9 cellular contexts compared by ENCODE assay signal in the genomic region with DNA sequence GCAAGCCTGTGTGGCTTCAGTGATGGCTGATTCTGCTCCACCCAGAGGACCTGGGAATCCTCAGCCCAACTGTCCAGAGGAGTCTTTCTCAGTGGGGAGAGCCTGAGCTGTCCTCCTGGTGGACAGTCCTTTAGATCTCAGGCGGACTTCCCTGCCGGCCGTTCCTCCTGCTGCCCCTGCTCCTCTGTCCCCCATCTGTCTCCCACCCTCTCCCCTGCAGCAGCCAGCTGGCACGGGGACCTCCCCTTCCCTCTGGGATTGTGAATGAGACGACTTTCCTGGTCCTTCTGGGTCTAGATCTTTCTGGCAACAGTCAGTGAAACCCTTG.
DNase-seq lines count a peak whose midpoint lies in the region; ATAC-seq and TF ChIP-seq lines count a peak whose summit lies in the region.
"Had no signal": no experiment of that assay in that cellular context is flagged by ENCODE, and none has a peak within 500 bp of the region (broad histone marks: within the 10 kb centered on the region; RNA-seq: fewer than 3 reads in every experiment).

No MANE protein-coding gene starts in this region.

- WGBS in right lobe of liver (ENCODE audit: insufficient coverage, low coverage, low lambda C conversion rate, missing lambda C conversion rate) = 78% methylated on average over 3 of the region's 5 CpGs
- 48 to 50% methylated on average over 5 of the region's 5 CpGs for WGBS in thyroid gland, 2 donors

- no peaks in the 10 kb centered on the region for H3K9me3 Mint-ChIP-seq in activated naive CD4-positive, alpha-beta T cell treated with anti-CD3 and anti-CD28 coated beads for 36 hours
- no peaks in the 10 kb centered on the region for H3K9me3 Mint-ChIP-seq in activated naive CD8-positive, alpha-beta T cell (ENCODE audit: low read depth)

- no peaks in the 10 kb centered on the region for H3K9me3 ChIP-seq in right lobe of liver
- no peaks in the 10 kb centered on the region for H3K9me3 ChIP-seq in thyroid gland
- H3K9me3 ChIP-seq: testis had no signal

- H3K4me1 ChIP-seq in right lobe of liver (peaks cover 0 to 48% (median 30%) of the 10 kb centered on the region in 4 donors), thyroid gland (peaks cover 46 to 71% of the 10 kb centered on the region in 2 donors)

- TF ChIP-seq CTCF in right lobe of liver (IDR thresholded peaks at IDR 0.05) (no peak), thyroid gland (IDR thresholded peaks at IDR 0.05) (no peak)

- no peaks in the 10 kb centered on the region for H3K36me3 Mint-ChIP-seq in activated naive CD4-positive, alpha-beta T cell treated with anti-CD3 and anti-CD28 coated beads for 36 hours (ENCODE audit: low read depth)
- H3K36me3 Mint-ChIP-seq in activated naive CD8-positive, alpha-beta T cell = peaks cover 2% of the 10 kb centered on the region

- H3K27me3 Mint-ChIP-seq in activated naive CD4-positive, alpha-beta T cell treated with anti-CD3 and anti-CD28 coated beads for 36 hours (ENCODE audit: low read depth) = no peaks in the 10 kb centered on the region
- no peaks in the 10 kb centered on the region for H3K27me3 Mint-ChIP-seq in activated naive CD8-positive, alpha-beta T cell

- TF ChIP-seq POLR2A in right lobe of liver (IDR thresholded peaks at IDR 0.05) (no peak), thyroid gland (IDR thresholded peaks at IDR 0.05) (no peak)

- H3K4me3 ChIP-seq in right lobe of liver (no peak overlapping the region), thyroid gland (replicated peaks in 1 of 3) (no peak overlapping the region)
- H3K4me3 ChIP-seq: testis had no signal

- H3K27ac Mint-ChIP-seq in activated naive CD4-positive, alpha-beta T cell treated with anti-CD3 and anti-CD28 coated beads for 36 hours = peak overlapping the region; percentile 86
- H3K27ac Mint-ChIP-seq in activated naive CD8-positive, alpha-beta T cell = peak overlapping the region; percentile 90

- peaks cover 51% of the 10 kb centered on the region for H3K4me1 Mint-ChIP-seq in activated naive CD4-positive, alpha-beta T cell treated with anti-CD3 and anti-CD28 coated beads for 36 hours (ENCODE audit: low read depth)
- peaks cover 59% of the 10 kb centered on the region for H3K4me1 Mint-ChIP-seq in activated naive CD8-positive, alpha-beta T cell (ENCODE audit: low read depth)

- no peak for DNase-seq in activated naive CD4-positive, alpha-beta T cell treated with anti-CD3 and anti-CD28 coated beads for 36 hours
- no peak for DNase-seq in activated naive CD4-positive, alpha-beta T cell (lab: John Stamatoyannopoulos, UW)
- no peak for DNase-seq in right lobe of liver
- no peak for DNase-seq in thyroid gland

- H3K36me3 ChIP-seq in right lobe of liver (peaks cover 0 to 4% (median 0%) of the 10 kb centered on the region in 4 donors), thyroid gland (no peaks in the 10 kb centered on the region)

- H3K27ac ChIP-seq in right lobe of liver (peak overlapping the region; percentile 57 to 74 (median 67)), thyroid gland (peak overlapping the region in 2 of 3 donors; percentile 82 to 85)

- CTCF ChIA-PET in activated naive CD4-positive, alpha-beta T cell treated with anti-CD3 and anti-CD28 coated beads for 36 hours (lab: Charles Lee) = interaction anchor here (1.3 to 3.0 kb wide), 5 partner anchors 9 to 89 kb away, joined by 3 to 29 read pairs (median 10); no protein-coding TSS in a partner anchor

- no peaks in the 10 kb centered on the region for H3K27me3 ChIP-seq in right lobe of liver
- H3K27me3 ChIP-seq in thyroid gland = no peaks in the 10 kb centered on the region
- H3K27me3 ChIP-seq: testis had no signal

- intact Hi-C loops in activated naive CD4-positive, alpha-beta T cell treated with anti-CD3 and anti-CD28 coated beads for 36 hours (cut with micrococcal nuclease) = loop anchor here (2.0 kb wide), 1 partner anchor 16 kb away; no protein-coding TSS in a partner anchor
- intact Hi-C loops in right lobe of liver (cut with DNase I) = no loop called here
- intact Hi-C loops in thyroid gland (cut with DNase I) = no loop called here

- peak overlapping the region; percentile 66 for H3K4me3 Mint-ChIP-seq in activated naive CD4-positive, alpha-beta T cell treated with anti-CD3 and anti-CD28 coated beads for 36 hours
- H3K4me3 Mint-ChIP-seq in activated naive CD8-positive, alpha-beta T cell = peak overlapping the region; percentile 76

- ATAC-seq in right lobe of liver = no peak
- no peak for ATAC-seq in HG03354 (IDR thresholded peaks at IDR 0.05; ENCODE audit: poor library complexity, severe bottlenecking, unreplicated experiment)
- ATAC-seq in HG03565 (IDR thresholded peaks at IDR 0.05; ENCODE audit: unreplicated experiment) = no peak
- ATAC-seq in GM18873 (IDR thresholded peaks at IDR 0.05; ENCODE audit: low FRiP score, unreplicated experiment) = no peak
